In the genomic region with DNA sequence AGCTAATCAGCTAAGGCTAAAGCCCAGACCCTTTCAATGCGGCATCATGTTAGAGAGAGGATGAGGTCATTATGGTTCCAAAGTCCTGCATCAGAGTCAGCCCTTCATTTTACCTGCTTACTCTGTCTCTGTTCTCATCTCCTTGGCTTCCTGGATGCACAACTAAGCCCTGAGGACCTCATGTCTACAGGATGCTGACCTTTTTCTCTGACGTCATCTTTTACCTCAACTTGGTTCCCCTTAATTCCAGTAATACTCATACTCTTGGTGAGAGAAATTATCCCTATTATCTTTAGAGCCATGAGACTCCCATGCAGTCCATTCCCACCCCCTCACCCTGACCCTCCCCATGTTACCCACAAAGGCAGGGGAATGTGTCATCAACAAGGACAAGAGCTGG, we compare ENCODE assay signal across 27 cellular contexts.
"Had no signal": no experiment of that assay in that cellular context is flagged by ENCODE, and none has a peak within 500 bp of the region (broad histone marks: within the 10 kb centered on the region; RNA-seq: fewer than 3 reads in every experiment).

No MANE protein-coding gene starts in this region.

- FAIRE-seq: urothelium cell line had no signal

- H3K27ac ChIP-seq: stomach, suprapubic skin, testis, thoracic aorta, thyroid gland, tibial artery, tibial nerve, transverse colon, upper lobe of left lung, upper lobe of right lung, uterus, vagina had no signal

- H3K4me3 ChIP-seq: stomach, suprapubic skin, testis, thoracic aorta, thyroid gland, tibial artery, tibial nerve, transverse colon, upper lobe of left lung, upper lobe of right lung, uterus, vagina had no signal

- H3K36me3 ChIP-seq: stomach, suprapubic skin, thoracic aorta, thyroid gland, tibial artery, tibial nerve, transverse colon, upper lobe of left lung, upper lobe of right lung, uterus, vagina had no signal

- ATAC-seq: stimulated activated effector memory CD8-positive, alpha-beta T cell treated with anti-CD3 and anti-CD28 coated beads, Interleukin-12 subunit alpha, Interleukin-12 subunit beta, amount 100 ng/mL, for 72 hours; stimulated activated memory B cell treated with anti-CD40 and anti-IgM and Interleukin-4, amounts not matched to agents 10 μg/mL and 1 μg/mL and 100 μg/mL, for 72 hours; stimulated activated naive B cell treated with anti-CD40 and anti-IgM and Interleukin-4, amounts not matched to agents 10 μg/mL and 1 μg/mL and 100 μg/mL, for 72 hours; stimulated activated naive CD8-positive, alpha-beta T cell treated with anti-CD3 and anti-CD28 coated beads, Interleukin-15, amount 100 ng/mL, for 72 hours; stimulated activated naive CD8-positive, alpha-beta T cell treated with anti-CD3 and anti-CD28 coated beads, Interleukin-15, Interleukin-2, amounts not matched to agents 100 U/mL and 50 U/mL, for 24 hours; upper lobe of right lung had no signal

- H3K4me1 ChIP-seq: stomach, suprapubic skin, testis, thyroid gland, tibial artery, tibial nerve, transverse colon, upper lobe of left lung, upper lobe of right lung, uterus, vagina had no signal

- H3K27me3 ChIP-seq: stomach, suprapubic skin, testis, thyroid gland, tibial artery, tibial nerve, transverse colon, upper lobe of left lung, upper lobe of right lung, uterus, vagina had no signal

- DNase-seq: stimulated activated CD4-positive, alpha-beta T cell treated with anti-CD3 and anti-CD28 coated beads, Interleukin-2, amount 100 ng/mL, for 48 hours; stimulated activated CD4-positive, alpha-beta T cell treated with anti-CD3 and anti-CD28 coated beads, Interleukin-4, amount 100 ng/mL, for 1 hour; stimulated activated CD4-positive, alpha-beta T cell treated with anti-CD3 and anti-CD28 coated beads, Interleukin-4, amount 100 ng/mL, for 24 hours; stimulated activated CD4-positive, alpha-beta T cell treated with anti-CD3 and anti-CD28 coated beads, Interleukin-4, amount 100 ng/mL, for 4 hours; stimulated activated CD8-positive, alpha-beta memory T cell treated with anti-CD3 and anti-CD28 coated beads, Interleukin-4, amount 100 ng/mL, for 48 hours; stimulated activated naive B cell treated with anti-CD40 and anti-IgM and Interleukin-4, amounts not matched to agents 10 μg/mL and 1 μg/mL and 100 μg/mL, for 72 hours; stimulated activated naive CD4-positive, alpha-beta T cell; stimulated activated naive CD4-positive, alpha-beta T cell treated with Interleukin-2 at 50 U/mL for 16 hours; stimulated activated naive CD8-positive, alpha-beta T cell treated with anti-CD3 and anti-CD28 coated beads, Interleukin-15, amount 100 ng/mL, for 72 hours; stimulated activated naive CD8-positive, alpha-beta T cell treated with anti-CD3 and anti-CD28 coated beads, Interleukin-15, Interleukin-2, amounts not matched to agents 100 U/mL and 50 U/mL, for 24 hours; stomach; substantia nigra; testis; thyroid gland; tibial artery; transverse colon; trophoblast cell; upper lobe of left lung; upper lobe of right lung; uterus had no signal

- H3K9me3 ChIP-seq: stomach, suprapubic skin, testis, thoracic aorta, thyroid gland, tibial artery, tibial nerve, transverse colon, upper lobe of left lung, upper lobe of right lung, uterus, vagina had no signal
